13 cellular contexts compared by ENCODE assay signal in genomic region chr7:122304996-122305421, GRCh38. TPM values are rescaled to one million over a fixed set of nuclear protein-coding genes. Genes with fewer than 3 reads are reported as not detected.
DNase-seq lines count a peak whose midpoint lies in the region; ATAC-seq and TF ChIP-seq lines count a peak whose summit lies in the region.
"Had no signal": no experiment of that assay in that cellular context is flagged by ENCODE, and none has a peak within 500 bp of the region (broad histone marks: within the 10 kb centered on the region; RNA-seq: fewer than 3 reads in every experiment).

No MANE protein-coding gene starts in this region.

- H3K27me3 ChIP-seq in breast epithelium (peaks cover 10 to 100% of the 10 kb centered on the region in 2 donors), tibial artery (peaks cover 6 to 100% of the 10 kb centered on the region in 2 donors)

- intact Hi-C loops in breast epithelium (cut with DNase I; ENCODE audit: low total_unique reads) (no loop called here), MCF 10A (cut with micrococcal nuclease) (no loop called here), tibial artery (cut with DNase I; ENCODE audit: low total_unique reads) (no loop called here)

- TF ChIP-seq POLR2A in breast epithelium (IDR thresholded peaks at IDR 0.05): no peak

- H3K27ac Mint-ChIP-seq in MCF 10A (ENCODE audit: low read depth, unreplicated experiment) (no peak overlapping the region), mesothelial cell of epicardium (no peak overlapping the region)
- H3K27ac Mint-ChIP-seq: activated naive CD4-positive, alpha-beta T cell treated with anti-CD3 and anti-CD28 coated beads, Interleukin-2, amount 50 U/mL, for 24 hours; B cell; IgD-negative memory B cell had no signal

- H3K9me3 ChIP-seq in breast epithelium: no peaks in the 10 kb centered on the region
- no peaks in the 10 kb centered on the region for H3K9me3 ChIP-seq in tibial artery

- no peak overlapping the region for H3K27ac ChIP-seq in breast epithelium
- H3K27ac ChIP-seq in tibial artery: no peak overlapping the region

- H3K9me3 Mint-ChIP-seq in MCF 10A (ENCODE audit: unreplicated experiment): peaks cover 7% of the 10 kb centered on the region
- H3K9me3 Mint-ChIP-seq in mesothelial cell of epicardium: no peaks in the 10 kb centered on the region
- H3K9me3 Mint-ChIP-seq: IgD-negative memory B cell had no signal

- CTCF ChIA-PET in MCF 10A (lab: Yijun Ruan, JAX): interaction anchor here (0.6 to 1.0 kb wide), 2 partner anchors 86 to 1057 kb away, joined by 3 read pairs; no protein-coding TSS in a partner anchor

- H3K4me1 Mint-ChIP-seq in MCF 10A (ENCODE audit: insufficient read depth, unreplicated experiment) (peaks cover 5% of the 10 kb centered on the region), mesothelial cell of epicardium (peaks cover 25% of the 10 kb centered on the region)
- H3K4me1 Mint-ChIP-seq: B cell, IgD-negative memory B cell had no signal

- H3K36me3 ChIP-seq in breast epithelium: no peaks in the 10 kb centered on the region
- H3K36me3 ChIP-seq in tibial artery: no peaks in the 10 kb centered on the region

- H3K4me1 ChIP-seq in breast epithelium (peaks cover 7 to 20% of the 10 kb centered on the region in 2 donors), tibial artery (peaks cover 0 to 47% (median 41%) of the 10 kb centered on the region in 4 donors)

- H3K27me3 Mint-ChIP-seq in MCF 10A (ENCODE audit: insufficient read depth, unreplicated experiment) (peaks cover 23% of the 10 kb centered on the region), mesothelial cell of epicardium (ENCODE audit: low read depth) (peaks cover 98% of the 10 kb centered on the region)

- DNase-seq in breast epithelium (ENCODE audit: low spot score in 2 of 2) (no peak), MCF 10A (ENCODE audit: unreplicated experiment) (no peak), dermis blood vessel endothelial cell (peak; percentile 5), mesothelial cell of epicardium (ENCODE audit: low spot score in 2 of 2, unreplicated experiment in 2 of 2) (no peak), tibial artery (no peak), 8988T (no peak)
- no peak for DNase-seq in activated CD8-positive, alpha-beta memory T cell treated with anti-CD3 and anti-CD28 coated beads, Interleukin-2, amount 50 U/mL, for 4 hours
- DNase-seq: erythroblast, naive B cell had no signal

- no peak overlapping the region for H3K4me3 Mint-ChIP-seq in MCF 10A (ENCODE audit: unreplicated experiment)
- H3K4me3 Mint-ChIP-seq in mesothelial cell of epicardium: peak overlapping the region; percentile 64
- H3K4me3 Mint-ChIP-seq: activated naive CD4-positive, alpha-beta T cell treated with anti-CD3 and anti-CD28 coated beads, Interleukin-2, amount 50 U/mL, for 24 hours; B cell; IgD-negative memory B cell had no signal

- no peak for ATAC-seq in GM18502 (IDR thresholded peaks at IDR 0.05; ENCODE audit: poor library complexity, unreplicated experiment)

- H3K4me3 ChIP-seq in breast epithelium: peak overlapping the region; percentile 5 to 61 (median 26)
- H3K4me3 ChIP-seq in tibial artery: peak overlapping the region; percentile 19 to 40

- no TSS peak for BruUV-seq in MCF 10A (replicated peaks; lab: Mats Ljungman, UMichigan)

- POLR2A ChIA-PET in MCF 10A (lab: Yijun Ruan, JAX): no interaction called here

- H3K36me3 Mint-ChIP-seq in MCF 10A (ENCODE audit: insufficient read depth, unreplicated experiment): no peaks in the 10 kb centered on the region
- no peaks in the 10 kb centered on the region for H3K36me3 Mint-ChIP-seq in mesothelial cell of epicardium
- H3K36me3 Mint-ChIP-seq: IgD-negative memory B cell, naive B cell had no signal

- TF ChIP-seq CTCF in breast epithelium (IDR thresholded peaks at IDR 0.05) (no peak), MCF 10A (IDR thresholded peaks at IDR 0.05; ENCODE audit: unreplicated experiment) (no peak), mesothelial cell of epicardium (IDR thresholded peaks at IDR 0.05; ENCODE audit: unreplicated experiment) (no peak), tibial artery (IDR thresholded peaks at IDR 0.05) (no peak)

RNA-seq across cellular contexts. Expression of gene FEZF1, which starts 0.5 kb away (rescaled TPM):
- not detected for total RNA-seq in breast epithelium
- not detected in 2 replicates for total RNA-seq in MCF 10A (2022)
- total RNA-seq in dermis blood vessel endothelial cell: not detected in 2 replicates
- total RNA-seq in mesothelial cell of epicardium: not detected in 3 replicates
- total RNA-seq: B cell had no signal
